Comparison of ENCODE assay signal across 13 cellular contexts in the genomic region with DNA sequence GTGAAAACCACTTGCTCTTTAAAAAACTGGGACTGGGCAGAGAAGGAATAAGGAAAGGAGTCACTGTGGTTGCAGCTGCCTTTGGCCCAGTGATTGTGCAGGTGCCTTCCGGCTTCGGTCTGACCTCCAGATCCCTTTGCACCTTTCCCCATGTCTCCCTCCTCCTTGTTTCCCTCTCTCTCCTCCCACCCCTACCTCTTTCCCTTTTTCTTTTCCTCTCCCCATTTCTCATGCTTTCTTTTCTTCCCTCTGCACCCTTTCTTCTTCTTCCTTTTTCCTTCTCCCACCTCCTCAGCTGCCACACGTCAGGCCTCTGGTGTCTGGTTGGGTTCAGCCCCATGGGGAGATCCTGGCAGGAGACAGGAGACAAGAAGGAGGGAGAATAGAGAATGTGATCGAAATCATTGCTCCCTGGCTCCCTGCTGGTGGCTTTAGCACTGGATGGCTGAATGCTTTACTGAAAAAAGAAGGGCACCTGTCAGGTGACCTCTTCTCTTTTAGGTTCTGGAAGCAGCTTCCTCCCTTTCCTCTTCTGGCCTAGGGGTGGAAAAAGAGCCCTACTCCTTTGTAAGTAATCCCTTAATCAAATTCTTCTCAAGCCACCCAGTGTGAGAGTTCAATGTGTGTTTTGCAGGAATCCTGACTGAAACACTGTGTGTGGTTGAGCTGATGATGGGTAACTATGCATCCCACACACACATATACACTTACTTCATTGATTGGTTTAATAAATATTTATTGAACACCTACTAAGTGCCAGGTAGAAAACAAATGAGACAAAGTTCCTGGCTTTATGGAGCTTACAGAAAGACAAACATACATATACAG.
"Had no signal": no experiment of that assay in that cellular context is flagged by ENCODE, and none has a peak within 500 bp of the region (broad histone marks: within the 10 kb centered on the region; RNA-seq: fewer than 3 reads in every experiment).

No MANE protein-coding gene starts in this region.

- H3K4me1 Mint-ChIP-seq: activated naive CD8-positive, alpha-beta T cell treated with anti-CD3 and anti-CD28 coated beads, Interleukin-2, amount 50 U/mL, for 24 hours had no signal

- H3K36me3 ChIP-seq: ascending aorta, esophagus muscularis mucosa, upper lobe of right lung had no signal

- H3K27me3 ChIP-seq: ascending aorta, esophagus muscularis mucosa, upper lobe of right lung had no signal

- H3K27ac ChIP-seq: ascending aorta, esophagus muscularis mucosa, upper lobe of right lung had no signal

- H3K27ac Mint-ChIP-seq: activated naive CD4-positive, alpha-beta T cell treated with anti-CD3 and anti-CD28 coated beads for 36 hours; activated naive CD8-positive, alpha-beta T cell treated with anti-CD3 and anti-CD28 coated beads, Interleukin-2, amount 50 U/mL, for 24 hours; activated T-helper 2 cell treated with anti-CD3 and anti-CD28 coated beads, Interferon-gamma antibody, Interleukin-2, Interleukin-4, amounts not matched to agents 10 μg/mL and 5 μg/mL and 100 μg/mL, durations not matched to agents 14 hours and 24 hours and 36 hours; memory B cell had no signal

- DNase-seq: activated CD4-positive, alpha-beta T cell treated with anti-CD3 and anti-CD28 coated beads, Interleukin-2, amount 50 U/mL, for 1 hour; activated CD8-positive, alpha-beta memory T cell treated with anti-CD3 and anti-CD28 coated beads for 24 hours; activated naive CD8-positive, alpha-beta T cell treated with anti-CD3 and anti-CD28 coated beads, Interleukin-2, amount 50 U/mL, for 24 hours; hippocampal formation; left ventricle myocardium superior; stimulated activated CD4-positive, alpha-beta T cell treated with anti-CD3 and anti-CD28 coated beads, Interleukin-1b, Interleukin-23, amount 100 ng/mL, for 48 hours; upper lobe of right lung had no signal

- H3K4me3 ChIP-seq: ascending aorta, esophagus muscularis mucosa, upper lobe of right lung had no signal

- H3K4me3 Mint-ChIP-seq: activated naive CD4-positive, alpha-beta T cell treated with anti-CD3 and anti-CD28 coated beads for 36 hours; activated naive CD8-positive, alpha-beta T cell treated with anti-CD3 and anti-CD28 coated beads, Interleukin-2, amount 50 U/mL, for 24 hours; memory B cell; stimulated activated naive CD8-positive, alpha-beta T cell treated with anti-CD3 and anti-CD28 coated beads, Interleukin-15, amount 100 ng/mL, for 72 hours had no signal

- H3K9me3 Mint-ChIP-seq: activated naive CD4-positive, alpha-beta T cell treated with anti-CD3 and anti-CD28 coated beads for 36 hours; activated naive CD8-positive, alpha-beta T cell treated with anti-CD3 and anti-CD28 coated beads, Interleukin-2, amount 50 U/mL, for 24 hours; activated T-helper 2 cell treated with anti-CD3 and anti-CD28 coated beads, Interferon-gamma antibody, Interleukin-2, Interleukin-4, amounts not matched to agents 10 μg/mL and 5 μg/mL and 100 μg/mL, durations not matched to agents 14 hours and 24 hours and 36 hours; memory B cell; stimulated activated naive CD8-positive, alpha-beta T cell treated with anti-CD3 and anti-CD28 coated beads, Interleukin-15, amount 100 ng/mL, for 72 hours had no signal

- H3K9me3 ChIP-seq: ascending aorta, esophagus muscularis mucosa, upper lobe of right lung had no signal

- H3K4me1 ChIP-seq: ascending aorta, esophagus muscularis mucosa had no signal
